ENCODE assay signal across 18 cellular contexts in genomic region chr14:101198398-101199027, GRCh38.
DNase-seq lines count a peak whose midpoint lies in the region; ATAC-seq and TF ChIP-seq lines count a peak whose summit lies in the region.
"Had no signal": no experiment of that assay in that cellular context is flagged by ENCODE, and none has a peak within 500 bp of the region (broad histone marks: within the 10 kb centered on the region; RNA-seq: fewer than 3 reads in every experiment).

No MANE protein-coding gene starts in this region.

- peaks cover 4% of the 10 kb centered on the region for H3K27me3 Mint-ChIP-seq in osteocyte (ENCODE audit: unreplicated experiment)
- no peaks in the 10 kb centered on the region for H3K27me3 Mint-ChIP-seq in CD4-positive, alpha-beta T cell
- H3K27me3 Mint-ChIP-seq in activated T-cell treated with anti-CD3 and anti-CD28 coated beads, Interleukin-2, amount 50 U/mL, for 72 hours (ENCODE audit: low read depth): no peaks in the 10 kb centered on the region
- no peaks in the 10 kb centered on the region for H3K27me3 Mint-ChIP-seq in CD8-positive, alpha-beta memory T cell

- no peak overlapping the region for H3K4me2 ChIP-seq in BLaER1

- H3K9ac ChIP-seq in BLaER1: no peak overlapping the region

- no peak for ATAC-seq in left lobe of liver
- no peak for ATAC-seq in CD4-positive, alpha-beta T cell (ENCODE audit: poor library complexity)
- no peak for ATAC-seq in activated T-cell treated with anti-CD3 and anti-CD28 coated beads, Interleukin-2, amount 50 U/mL, for 72 hours (replicated peaks in 1 of 2)

- no peak overlapping the region for H3K27ac Mint-ChIP-seq in osteocyte (ENCODE audit: unreplicated experiment)
- no peak overlapping the region for H3K27ac Mint-ChIP-seq in CD4-positive, alpha-beta T cell
- H3K27ac Mint-ChIP-seq in activated T-cell treated with anti-CD3 and anti-CD28 coated beads, Interleukin-2, amount 50 U/mL, for 72 hours: no peak overlapping the region
- no peak overlapping the region for H3K27ac Mint-ChIP-seq in CD8-positive, alpha-beta memory T cell

- no peak overlapping the region for H3K4me3 Mint-ChIP-seq in osteocyte (ENCODE audit: unreplicated experiment)
- H3K4me3 Mint-ChIP-seq in CD4-positive, alpha-beta T cell: no peak overlapping the region
- H3K4me3 Mint-ChIP-seq in activated T-cell treated with anti-CD3 and anti-CD28 coated beads, Interleukin-2, amount 50 U/mL, for 72 hours: no peak overlapping the region
- no peak overlapping the region for H3K4me3 Mint-ChIP-seq in CD8-positive, alpha-beta memory T cell

- H3K4me3 ChIP-seq in BLaER1: no peak overlapping the region
- no peak overlapping the region for H3K4me3 ChIP-seq in CD8-positive, alpha-beta memory T cell (ENCODE audit: low read length)
- H3K4me3 ChIP-seq: MG63, prostate gland had no signal

- no peaks in the 10 kb centered on the region for H3K27me3 ChIP-seq in BLaER1
- no peaks in the 10 kb centered on the region for H3K27me3 ChIP-seq in CD4-positive, alpha-beta T cell (ENCODE audit: control insufficient read depth, insufficient read depth, low read length)
- H3K27me3 ChIP-seq in CD8-positive, alpha-beta memory T cell (ENCODE audit: insufficient read depth, low read length, poor library complexity, severe bottlenecking): no peaks in the 10 kb centered on the region
- H3K27me3 ChIP-seq: BE2C, MG63 had no signal

- peaks cover 9% of the 10 kb centered on the region for H3K4me1 ChIP-seq in BLaER1
- H3K4me1 ChIP-seq in CD8-positive, alpha-beta memory T cell (ENCODE audit: insufficient read depth, low read length): no peaks in the 10 kb centered on the region
- H3K4me1 ChIP-seq: BE2C, prostate gland had no signal

- CTCF ChIA-PET in CD4-positive, alpha-beta T cell (lab: Charles Lee): no interaction called here
- CTCF ChIA-PET in CD8-positive, alpha-beta memory T cell (lab: Charles Lee): no interaction called here

- DNase-seq in SW480 (ENCODE audit: low spot score) (peak; percentile 63), left lobe of liver (ENCODE audit: low spot score) (peak; percentile 33), osteocyte (ENCODE audit: extremely low spot score, unreplicated experiment) (peak; percentile 80), Kasumi-1 (lab: John Stamatoyannopoulos, UW) (no peak)
- DNase-seq in CD4-positive, alpha-beta T cell: no peak
- no peak for DNase-seq in activated T-cell treated with anti-CD3 and anti-CD28 coated beads, Interleukin-2, amount 50 U/mL, for 72 hours
- no peak for DNase-seq in CD8-positive, alpha-beta memory T cell
- DNase-seq: activated CD4-positive, alpha-beta T cell treated with anti-CD3 and anti-CD28 coated beads, Interleukin-2, amount 50 U/mL, for 1 hour; activated gamma-delta T cell; BE2C; cerebellar nuclear complex; MG63; NCI-H2029 treated with DMSO at 0.1 percent for 48 hours; NCI-H226; T-helper 9 cell; WERI-Rb-1 had no signal

- H4K20me1 ChIP-seq in BLaER1: no peaks in the 10 kb centered on the region

- no peaks in the 10 kb centered on the region for H3K4me1 Mint-ChIP-seq in osteocyte (ENCODE audit: unreplicated experiment)
- no peaks in the 10 kb centered on the region for H3K4me1 Mint-ChIP-seq in CD4-positive, alpha-beta T cell (ENCODE audit: low read depth)
- no peaks in the 10 kb centered on the region for H3K4me1 Mint-ChIP-seq in activated T-cell treated with anti-CD3 and anti-CD28 coated beads, Interleukin-2, amount 50 U/mL, for 72 hours (ENCODE audit: low read depth)
- H3K4me1 Mint-ChIP-seq in CD8-positive, alpha-beta memory T cell: no peaks in the 10 kb centered on the region

- H3K9me3 ChIP-seq in BLaER1: peaks cover 10% of the 10 kb centered on the region; the same call in 1 of the 2 replicates
- H3K9me3 ChIP-seq in CD4-positive, alpha-beta T cell (ENCODE audit: control insufficient read depth, low read length): no peaks in the 10 kb centered on the region
- H3K9me3 ChIP-seq in CD8-positive, alpha-beta memory T cell (ENCODE audit: low read length): no peaks in the 10 kb centered on the region
- H3K9me3 ChIP-seq: BE2C, MG63, prostate gland had no signal

- H3K27ac ChIP-seq in BLaER1: 0 out of 2 replicates have a peak overlapping the region, but pooled peaks have one; percentile 9
- H3K27ac ChIP-seq in CD4-positive, alpha-beta T cell (ENCODE audit: low read depth, low read length): no peak overlapping the region
- H3K27ac ChIP-seq in CD8-positive, alpha-beta memory T cell (ENCODE audit: low read depth, low read length): no peak overlapping the region
- H3K27ac ChIP-seq: prostate gland, WERI-Rb-1 had no signal

- POLR2A ChIA-PET in CD4-positive, alpha-beta T cell (lab: Charles Lee): no interaction called here
- POLR2A ChIA-PET in CD8-positive, alpha-beta memory T cell (lab: Charles Lee): no interaction called here

- H3K36me3 Mint-ChIP-seq in osteocyte (ENCODE audit: unreplicated experiment): no peaks in the 10 kb centered on the region
- no peaks in the 10 kb centered on the region for H3K36me3 Mint-ChIP-seq in CD4-positive, alpha-beta T cell (ENCODE audit: low read depth)
- H3K36me3 Mint-ChIP-seq in activated T-cell treated with anti-CD3 and anti-CD28 coated beads, Interleukin-2, amount 50 U/mL, for 72 hours (ENCODE audit: insufficient read depth in 2 of 2): peaks cover 0 to 1% of the 10 kb centered on the region in 2 donors
- H3K36me3 Mint-ChIP-seq in CD8-positive, alpha-beta memory T cell: no peaks in the 10 kb centered on the region

- intact Hi-C loops in CD4-positive, alpha-beta T cell (cut with DNase I, micrococcal nuclease): no loop called here

- H3K9me3 Mint-ChIP-seq in osteocyte (ENCODE audit: unreplicated experiment): peaks cover 5% of the 10 kb centered on the region
- H3K9me3 Mint-ChIP-seq in CD4-positive, alpha-beta T cell: peaks cover 3% of the 10 kb centered on the region
- peaks cover 2 to 4% of the 10 kb centered on the region in 2 donors for H3K9me3 Mint-ChIP-seq in activated T-cell treated with anti-CD3 and anti-CD28 coated beads, Interleukin-2, amount 50 U/mL, for 72 hours
- peaks cover 0 to 7% (median 4%) of the 10 kb centered on the region in 5 donors for H3K9me3 Mint-ChIP-seq in CD8-positive, alpha-beta memory T cell

- H3K36me3 ChIP-seq in BLaER1: no peaks in the 10 kb centered on the region
- no peaks in the 10 kb centered on the region for H3K36me3 ChIP-seq in CD8-positive, alpha-beta memory T cell (ENCODE audit: insufficient read depth, low read length)
- H3K36me3 ChIP-seq: BE2C, MG63, prostate gland, WERI-Rb-1 had no signal

- no peak for TF ChIP-seq CTCF in osteocyte (IDR thresholded peaks at IDR 0.05)
- no peak for TF ChIP-seq CTCF in CD4-positive, alpha-beta T cell (IDR thresholded peaks at IDR 0.05)

Comparison
In these comparisons a context has a peak if more than half of its experiments do, and no peak if none do; other contexts are left out.
1. DNase-seq: peak in SW480 (single experiment), left lobe of liver (single experiment) and osteocyte (single experiment); none in Kasumi-1 (0 of 2), CD4-positive, alpha-beta T cell (0 of 10), activated T-cell treated with anti-CD3 and anti-CD28 coated beads, Interleukin-2, amount 50 U/mL, for 72 hours (0 of 2) and CD8-positive, alpha-beta memory T cell (0 of 5).